8 cellular contexts compared by ENCODE assay signal in genomic region chr14:69483765-69484443, GRCh38. TPM values are rescaled to one million over a fixed set of nuclear protein-coding genes. Genes with fewer than 3 reads are reported as not detected.
DNase-seq lines count a peak whose midpoint lies in the region; ATAC-seq and TF ChIP-seq lines count a peak whose summit lies in the region.

No MANE protein-coding gene starts in this region.

- H3K27me3 Mint-ChIP-seq in nephron (ENCODE audit: low read depth), result peaks cover 82% of the 10 kb centered on the region

- H3K4me1 Mint-ChIP-seq in nephron, result peaks cover 49% of the 10 kb centered on the region

- H3K27me3 ChIP-seq in esophagus (ENCODE audit: control insufficient read depth in 1 of 2, insufficient read depth in 2 of 2, low read length in 2 of 2), result peaks cover 2 to 10% of the 10 kb centered on the region in 2 donors

- H3K9me3 ChIP-seq in esophagus (ENCODE audit: control insufficient read depth in 2 of 2, insufficient read depth in 1 of 2, low read depth in 1 of 2, low read length in 1 of 2), result no peaks in the 10 kb centered on the region

- H3K36me3 ChIP-seq in esophagus (ENCODE audit: control insufficient read depth in 2 of 2, insufficient read depth in 2 of 2, low read length in 1 of 2), result no peaks in the 10 kb centered on the region

- no peak overlapping the region for H3K27ac ChIP-seq in esophagus (ENCODE audit: low read depth in 2 of 2, low read length in 1 of 2)

- 3 to 4% methylated on average over 53 to 54 of the region's 54 CpGs for WGBS in esophagus, 2 donors

- no peaks in the 10 kb centered on the region for H3K36me3 Mint-ChIP-seq in nephron (ENCODE audit: low read depth)

- no peak for TF ChIP-seq CTCF in nephron (IDR thresholded peaks at IDR 0.05; ENCODE audit: unreplicated experiment in 3 of 3)

- H3K9me3 Mint-ChIP-seq in nephron, result no peaks in the 10 kb centered on the region

- H3K4me3 ChIP-seq in esophagus (ENCODE audit: low read depth in 1 of 2, low read length in 2 of 2), result peak overlapping the region; percentile 38 to 50

- peak overlapping the region; percentile 76 to 85 (median 84) for H3K4me3 Mint-ChIP-seq in nephron

- ATAC-seq in HG03097 (IDR thresholded peaks at IDR 0.05; ENCODE audit: low FRiP score, unreplicated experiment), result no peak
- ATAC-seq in GM18498 (IDR thresholded peaks at IDR 0.05; ENCODE audit: unreplicated experiment), result no peak
- ATAC-seq in GM19395 (IDR thresholded peaks at IDR 0.05; ENCODE audit: unreplicated experiment), result no peak

- H3K27ac Mint-ChIP-seq in nephron, result peak overlapping the region in 1 of 3 experiments; percentile 68

- H3K4me1 ChIP-seq in esophagus (ENCODE audit: control insufficient read depth in 2 of 2, insufficient read depth in 2 of 2, low read length in 1 of 2), result peaks cover 8 to 9% of the 10 kb centered on the region in 2 donors

- DNase-seq in AG20443 (ENCODE audit: low spot score) (peak; percentile 67), NCI-H2196 (lab: John Stamatoyannopoulos, UW; ENCODE audit: unreplicated experiment) (peak; percentile 71), mucosa of gallbladder (ENCODE audit: low spot score) (no peak)

RNA-seq across cellular contexts. Expression of gene PLEKHD1, which starts 0.6 kb away (rescaled TPM):
- under 1 TPM; 0.05 to 0.06 TPM for polyA plus RNA-seq in esophagus
- total RNA-seq in mucosa of gallbladder, result 0.06 TPM
